1 cellular context compared by ENCODE assay signal in the genomic region with DNA sequence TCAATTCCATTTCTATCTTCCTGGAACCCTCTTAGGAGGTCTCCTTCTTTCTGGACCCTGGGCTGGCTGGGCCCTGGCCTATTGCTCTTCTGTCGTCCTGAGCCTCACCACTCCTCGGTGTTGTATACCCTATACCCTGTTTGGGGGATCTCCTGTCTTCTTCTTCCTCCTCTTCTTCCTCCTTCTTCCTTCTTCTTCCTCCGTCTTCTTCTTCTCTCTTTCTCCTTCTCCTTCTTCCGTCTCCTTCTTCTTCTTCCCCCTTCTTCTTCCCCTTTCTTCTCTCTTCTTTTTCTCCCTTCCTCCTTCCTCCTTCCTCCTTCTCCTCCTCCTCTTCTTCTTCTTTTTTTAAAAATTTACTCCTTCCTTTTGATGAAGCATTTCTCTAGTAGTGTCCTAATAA.
TF ChIP-seq lines count a peak whose summit lies in the region.

No MANE protein-coding gene starts in this region.

TF ChIP-seq in K562, 482 proteins besides CTCF, POLR2A, EP300 and RAD21 (continued from another document):
- no peak for TF ChIP-seq ETS1 (conservative IDR thresholded peaks at IDR 0.05; ENCODE audit: control insufficient read depth, low read depth, low read length)
- TF ChIP-seq ZNF512 (tag; IDR thresholded peaks at IDR 0.05) = peak; percentile 61
TF ChIP-seq in K562: peak in this region for 2.
